Comparison of ENCODE assay signal across 8 cellular contexts in the genomic region with DNA sequence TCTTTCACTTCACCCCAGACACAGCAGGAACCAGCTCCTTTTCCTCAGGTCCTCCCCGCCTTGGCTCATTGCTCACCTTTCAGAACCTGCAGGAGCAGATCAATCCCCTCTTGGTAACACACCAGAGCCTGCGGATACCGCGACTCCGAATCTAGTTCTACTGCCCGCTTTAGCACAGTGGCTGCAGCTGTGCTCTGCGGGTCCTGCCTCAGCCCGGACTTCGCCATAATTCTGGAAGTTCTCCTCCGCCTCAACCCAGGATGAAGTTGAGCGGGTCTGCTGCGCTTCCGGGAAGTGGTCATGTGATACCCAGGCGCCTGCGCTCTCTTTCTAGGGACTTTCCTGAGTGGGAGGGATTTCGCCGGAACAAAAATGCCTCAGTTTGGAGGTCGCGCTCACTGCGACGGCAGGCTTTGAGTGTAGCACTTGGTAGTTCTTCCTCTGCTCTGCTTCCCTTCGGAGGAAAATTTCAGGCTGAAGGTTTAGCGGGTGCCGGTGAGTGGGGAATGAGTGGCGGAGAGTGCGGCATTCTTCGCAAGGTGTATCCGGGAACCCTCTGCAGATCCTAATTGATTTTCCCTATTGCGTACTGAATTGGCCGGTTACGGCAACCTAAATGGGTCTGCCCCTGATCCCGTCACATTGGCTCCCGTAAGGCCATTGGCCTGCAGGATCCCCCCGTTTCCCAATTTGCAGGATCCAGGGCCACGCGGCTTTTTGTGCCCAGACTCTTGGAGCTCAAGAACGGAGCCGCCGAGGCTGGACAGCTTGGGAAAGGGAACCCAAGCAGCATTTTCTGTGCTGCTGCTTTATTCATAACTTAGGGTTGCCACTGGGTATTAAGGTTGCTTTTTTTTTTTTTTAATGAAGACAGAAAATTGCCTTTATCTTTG. TPM values are rescaled to one million over a fixed set of nuclear protein-coding genes. Genes with fewer than 3 reads are reported as not detected.
DNase-seq lines count a peak whose midpoint lies in the region; ATAC-seq and TF ChIP-seq lines count a peak whose summit lies in the region.

A gene (minus strand): TSS at position 304 of the 893 bp plus-strand sequence. CDS start 77 bp downstream, at position 227.
A gene (plus strand): TSS at position 430 of the 893 bp plus-strand sequence. CDS start 5,020 bp downstream, outside the sequence.

- H3K4me1 ChIP-seq in PC-3 (ENCODE audit: insufficient read depth, low read length) (peaks cover 11% of the 10 kb centered on the region), mucosa of descending colon (ENCODE audit: low read depth) (peaks cover 24% of the 10 kb centered on the region)

- ATAC-seq in GM21576 (IDR thresholded peaks at IDR 0.05; ENCODE audit: unreplicated experiment) (peak; percentile 92), PC-3 (peak; percentile 88), mucosa of descending colon (peak; percentile 99)

- H3K36me3 ChIP-seq in PC-3 (ENCODE audit: low read depth, low read length) (no peaks in the 10 kb centered on the region), mucosa of descending colon (ENCODE audit: low read depth) (no peaks in the 10 kb centered on the region)

- CTCF ChIA-PET in PC-3 (lab: Charles Lee), result interaction anchor here (0.7 kb wide), 1 partner anchor 40 kb away, joined by 3 read pairs; no protein-coding TSS in a partner anchor

- peak within 1 kb of the TSS; percentile 78 for H3K4me2 ChIP-seq in PC-3 (ENCODE audit: low read length)

- peak within 1 kb of the TSS; percentile 27 for H3K27ac ChIP-seq in PC-3 (ENCODE audit: low read length)
- peak within 1 kb of the TSS; percentile 67 for H3K27ac ChIP-seq in epithelial cell of prostate

- H3K9me3 ChIP-seq in PC-3 (ENCODE audit: low read length), result no peaks in the 10 kb centered on the region
- H3K9me3 ChIP-seq in mucosa of descending colon, result no peaks in the 10 kb centered on the region

- no peaks in the 10 kb centered on the region for H3K27me3 ChIP-seq in PC-3 (ENCODE audit: low read length)

- H3K9me2 ChIP-seq in PC-3 (replicated peaks; ENCODE audit: low read length), result no peaks in the 10 kb centered on the region

- TSS peak; percentile 83 for BruUV-seq in PC-3 (replicated peaks; lab: Mats Ljungman, UMichigan)

- POLR2A ChIA-PET in PC-3 (lab: Charles Lee; ENCODE audit: unreplicated experiment), result interaction anchor here (1.0 kb wide), 1 partner anchor 156 kb away, joined by 21 read pairs; a partner anchor contains a TSS

- H4K20me1 ChIP-seq in PC-3 (ENCODE audit: low read length), result no peaks in the 10 kb centered on the region

- intact Hi-C loops in PC-3 (cut with micrococcal nuclease), result loop anchor here (1.0 to 2.0 kb wide), 3 partner anchors 26 to 155 kb away; a partner anchor contains a TSS
- intact Hi-C loops in mucosa of descending colon (cut with DNase I, micrococcal nuclease), result no loop called here

- H3K79me2 ChIP-seq in PC-3 (ENCODE audit: low read length), result peaks cover 85% of the 10 kb centered on the region

- DNase-seq in DMS114 treated with DMSO at 0.1 percent for 48 hours (lab: John Stamatoyannopoulos, UW; ENCODE audit: unreplicated experiment) (peak; percentile 96), PC-3 (peak; percentile 97), activated T-cell treated with anti-CD3 and anti-CD28 coated beads for 48 hours (ENCODE audit: low read depth) (peak; percentile 83), epithelial cell of prostate (ENCODE audit: low read depth, low spot score) (peak; percentile 81), mucosa of descending colon (peak; percentile 92 to 93 (median 93))
- DNase-seq in stimulated activated CD8-positive, alpha-beta memory T cell treated with anti-CD3 and anti-CD28 coated beads, Interleukin-4, amount 100 ng/mL, for 24 hours (ENCODE audit: low read depth), result peak; percentile 79

- no peak for TF ChIP-seq RAD21 in Ishikawa (IDR thresholded peaks at IDR 0.05; ENCODE audit: low read depth)

- no peaks in the 10 kb centered on the region for H3F3A ChIP-seq in PC-3 (ENCODE audit: low read length, unreplicated experiment)

- peak within 1 kb of the TSS; percentile 99 for H3K4me3 ChIP-seq in PC-3 (ENCODE audit: low read length)
- peak within 1 kb of the TSS; percentile 56 for H3K4me3 ChIP-seq in mucosa of descending colon

- peak within 1 kb of the TSS; percentile 87 for H3K9ac ChIP-seq in PC-3 (ENCODE audit: low read length)

- TF ChIP-seq EP300 in Ishikawa (IDR thresholded peaks at IDR 0.05; ENCODE audit: borderline replicate concordance), result peak; percentile 63; the same call in 1 of the 2 replicates

- peak within 1 kb of the TSS; percentile 92 for H2AFZ ChIP-seq in PC-3 (ENCODE audit: low read length)

- TF ChIP-seq CTCF in PC-3 (conservative IDR thresholded peaks at IDR 0.05; ENCODE audit: low read depth, low read length) (no peak), mucosa of descending colon (IDR thresholded peaks at IDR 0.05) (no peak)

TF ChIP-seq in Ishikawa, 13 proteins besides CTCF, POLR2A, EP300 and RAD21:
- 0 out of 2 replicates have a peak, but pooled peaks have one; percentile 57 for TF ChIP-seq TCF12 (IDR thresholded peaks at IDR 0.05; ENCODE audit: low read depth)
- TF ChIP-seq YY1 (IDR thresholded peaks at IDR 0.05; ENCODE audit: low read depth), result peak; percentile 49; the same call in 1 of the 2 replicates
- TF ChIP-seq, protein P1, sequence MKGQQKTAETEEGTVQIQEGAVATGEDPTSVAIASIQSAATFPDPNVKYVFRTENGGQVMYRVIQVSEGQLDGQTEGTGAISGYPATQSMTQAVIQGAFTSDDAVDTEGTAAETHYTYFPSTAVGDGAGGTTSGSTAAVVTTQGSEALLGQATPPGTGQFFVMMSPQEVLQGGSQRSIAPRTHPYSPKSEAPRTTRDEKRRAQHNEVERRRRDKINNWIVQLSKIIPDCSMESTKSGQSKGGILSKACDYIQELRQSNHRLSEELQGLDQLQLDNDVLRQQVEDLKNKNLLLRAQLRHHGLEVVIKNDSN (IDR thresholded peaks at IDR 0.05), result peak; percentile 97
- TF ChIP-seq CREB1 (IDR thresholded peaks at IDR 0.05; ENCODE audit: low read depth), result no peak
- peak; percentile 98 for TF ChIP-seq TAF1 (IDR thresholded peaks at IDR 0.05; ENCODE audit: low read depth)
- TF ChIP-seq, protein P2, sequence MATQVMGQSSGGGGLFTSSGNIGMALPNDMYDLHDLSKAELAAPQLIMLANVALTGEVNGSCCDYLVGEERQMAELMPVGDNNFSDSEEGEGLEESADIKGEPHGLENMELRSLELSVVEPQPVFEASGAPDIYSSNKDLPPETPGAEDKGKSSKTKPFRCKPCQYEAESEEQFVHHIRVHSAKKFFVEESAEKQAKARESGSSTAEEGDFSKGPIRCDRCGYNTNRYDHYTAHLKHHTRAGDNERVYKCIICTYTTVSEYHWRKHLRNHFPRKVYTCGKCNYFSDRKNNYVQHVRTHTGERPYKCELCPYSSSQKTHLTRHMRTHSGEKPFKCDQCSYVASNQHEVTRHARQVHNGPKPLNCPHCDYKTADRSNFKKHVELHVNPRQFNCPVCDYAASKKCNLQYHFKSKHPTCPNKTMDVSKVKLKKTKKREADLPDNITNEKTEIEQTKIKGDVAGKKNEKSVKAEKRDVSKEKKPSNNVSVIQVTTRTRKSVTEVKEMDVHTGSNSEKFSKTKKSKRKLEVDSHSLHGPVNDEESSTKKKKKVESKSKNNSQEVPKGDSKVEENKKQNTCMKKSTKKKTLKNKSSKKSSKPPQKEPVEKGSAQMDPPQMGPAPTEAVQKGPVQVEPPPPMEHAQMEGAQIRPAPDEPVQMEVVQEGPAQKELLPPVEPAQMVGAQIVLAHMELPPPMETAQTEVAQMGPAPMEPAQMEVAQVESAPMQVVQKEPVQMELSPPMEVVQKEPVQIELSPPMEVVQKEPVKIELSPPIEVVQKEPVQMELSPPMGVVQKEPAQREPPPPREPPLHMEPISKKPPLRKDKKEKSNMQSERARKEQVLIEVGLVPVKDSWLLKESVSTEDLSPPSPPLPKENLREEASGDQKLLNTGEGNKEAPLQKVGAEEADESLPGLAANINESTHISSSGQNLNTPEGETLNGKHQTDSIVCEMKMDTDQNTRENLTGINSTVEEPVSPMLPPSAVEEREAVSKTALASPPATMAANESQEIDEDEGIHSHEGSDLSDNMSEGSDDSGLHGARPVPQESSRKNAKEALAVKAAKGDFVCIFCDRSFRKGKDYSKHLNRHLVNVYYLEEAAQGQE (IDR thresholded peaks at IDR 0.05; ENCODE audit: low read depth), result no peak
- TF ChIP-seq CEBPB (IDR thresholded peaks at IDR 0.05), result no peak
- no peak for TF ChIP-seq TEAD4 (IDR thresholded peaks at IDR 0.05)
- no peak for TF ChIP-seq NFIC (IDR thresholded peaks at IDR 0.05)
- TF ChIP-seq, protein P3, sequence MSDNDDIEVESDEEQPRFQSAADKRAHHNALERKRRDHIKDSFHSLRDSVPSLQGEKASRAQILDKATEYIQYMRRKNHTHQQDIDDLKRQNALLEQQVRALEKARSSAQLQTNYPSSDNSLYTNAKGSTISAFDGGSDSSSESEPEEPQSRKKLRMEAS (IDR thresholded peaks at IDR 0.05), result peak; percentile 78
- TF ChIP-seq ZBTB7A (IDR thresholded peaks at IDR 0.05; ENCODE audit: low read depth), result no peak
- peak; percentile 60 for TF ChIP-seq EGR1 (IDR thresholded peaks at IDR 0.05)
- no peak for TF ChIP-seq FOXM1 (IDR thresholded peaks at IDR 0.05; ENCODE audit: borderline replicate concordance, low read depth)
TF ChIP-seq in Ishikawa: peak in this region for 6.

RNA-seq across cellular contexts. Expression of the first gene that starts in this region (rescaled TPM):
- total RNA-seq in PC-3 (2014; rRNA removed) (16.7 and 19.6 TPM in 2 replicates), mucosa of descending colon (10 to 100 TPM; 21.7 to 24.3 (median 22.0) TPM)

RNA-seq across cellular contexts. Expression of the second gene that starts in this region (rescaled TPM):
- total RNA-seq in PC-3 (2014; rRNA removed), result 39.7 and 42.8 TPM in 2 replicates
- 10 to 100 TPM; 22.5 to 23.2 (median 23.0) TPM for total RNA-seq in mucosa of descending colon

Comparison
In these comparisons a context has a peak if more than half of its experiments do, and no peak if none do; other contexts are left out.
1. Peak in every context shown above with its lines: DNase-seq, ATAC-seq, H3K4me3 ChIP-seq and H3K27ac ChIP-seq.